ENCODE assay signal across 16 cellular contexts in the genomic region with DNA sequence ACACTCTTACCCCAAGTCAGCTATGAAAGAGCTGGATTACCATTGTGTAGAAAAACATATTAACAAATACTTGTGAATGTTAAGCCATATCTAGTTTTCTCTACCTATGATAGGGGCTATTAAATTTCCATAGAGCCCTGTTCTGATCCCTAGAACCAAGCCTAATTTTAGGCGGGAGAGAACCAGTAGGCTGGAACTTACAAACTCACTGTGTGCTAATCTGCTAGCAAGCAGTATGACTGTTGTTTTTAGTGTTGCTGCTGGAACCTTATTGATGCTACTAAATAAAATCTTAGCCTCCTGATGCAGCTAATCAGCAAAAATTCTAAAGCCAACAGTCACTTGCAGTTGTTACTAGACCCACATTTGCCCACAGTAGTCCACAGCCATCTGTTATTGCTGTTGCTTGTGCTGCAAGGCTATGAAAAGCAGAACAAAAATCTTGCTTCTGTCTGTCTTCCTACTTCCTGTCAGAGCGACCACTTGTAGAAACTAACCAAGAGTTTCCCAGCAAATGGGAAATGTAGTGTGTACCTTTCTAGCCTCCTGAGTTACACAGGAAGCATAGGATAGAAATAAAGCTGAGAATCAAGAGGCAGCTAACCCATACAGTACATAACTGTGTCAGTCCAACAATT.
DNase-seq lines count a peak whose midpoint lies in the region; ATAC-seq lines count a peak whose summit lies in the region.
"Had no signal": no experiment of that assay in that cellular context is flagged by ENCODE, and none has a peak within 500 bp of the region (broad histone marks: within the 10 kb centered on the region; RNA-seq: fewer than 3 reads in every experiment).

No MANE protein-coding gene starts in this region.

- no peaks in the 10 kb centered on the region for H3K27me3 Mint-ChIP-seq in stimulated activated naive B cell treated with anti-CD40 and anti-IgM and Interleukin-4, amounts not matched to agents 10 μg/mL and 1 μg/mL and 100 μg/mL, for 72 hours
- H3K27me3 Mint-ChIP-seq in immature natural killer cell (ENCODE audit: low read depth in 3 of 3): no peaks in the 10 kb centered on the region
- H3K27me3 Mint-ChIP-seq: activated naive CD8-positive, alpha-beta T cell treated with anti-CD3 and anti-CD28 coated beads, Interleukin-2, amount 50 U/mL, for 24 hours had no signal

- peaks cover 21 to 35% of the 10 kb centered on the region in 2 donors for H3K4me1 Mint-ChIP-seq in stimulated activated naive B cell treated with anti-CD40 and anti-IgM and Interleukin-4, amounts not matched to agents 10 μg/mL and 1 μg/mL and 100 μg/mL, for 72 hours
- H3K4me1 Mint-ChIP-seq in immature natural killer cell: peaks cover 10 to 18% of the 10 kb centered on the region in 2 donors

- H3K27ac Mint-ChIP-seq in stimulated activated naive B cell treated with anti-CD40 and anti-IgM and Interleukin-4, amounts not matched to agents 10 μg/mL and 1 μg/mL and 100 μg/mL, for 72 hours: peak overlapping the region; percentile 37
- H3K27ac Mint-ChIP-seq in immature natural killer cell: no peak overlapping the region
- H3K27ac Mint-ChIP-seq: activated naive CD8-positive, alpha-beta T cell treated with anti-CD3 and anti-CD28 coated beads, Interleukin-2, amount 50 U/mL, for 24 hours; naive thymus-derived CD4-positive, alpha-beta T cell had no signal

- H3K4me3 Mint-ChIP-seq in stimulated activated naive B cell treated with anti-CD40 and anti-IgM and Interleukin-4, amounts not matched to agents 10 μg/mL and 1 μg/mL and 100 μg/mL, for 72 hours: no peak overlapping the region
- no peak overlapping the region for H3K4me3 Mint-ChIP-seq in immature natural killer cell
- H3K4me3 Mint-ChIP-seq: activated naive CD8-positive, alpha-beta T cell treated with anti-CD3 and anti-CD28 coated beads, Interleukin-2, amount 50 U/mL, for 24 hours had no signal

- peak; percentile 69 for DNase-seq in SIG-M5 treated with dmso at 0.1 percent for 504 hours (lab: John Stamatoyannopoulos, UW; ENCODE audit: unreplicated experiment)
- no peak for DNase-seq in SIG-M5 (lab: John Stamatoyannopoulos, UW)
- peak; percentile 73 for DNase-seq in MV-4-11 (lab: John Stamatoyannopoulos, UW)
- DNase-seq in dermis blood vessel endothelial cell: peak; percentile 3
- no peak for DNase-seq in stimulated activated naive B cell treated with anti-CD40 and anti-IgM and Interleukin-4, amounts not matched to agents 10 μg/mL and 1 μg/mL and 100 μg/mL, for 72 hours
- DNase-seq in immature natural killer cell: no peak
- no peak for DNase-seq in T-helper 2 cell
- DNase-seq: activated CD4-positive, CD25-positive, alpha-beta regulatory T cell treated with anti-CD3 and anti-CD28 coated beads, Interleukin-2, amount 50 U/mL, for 72 hours; activated naive CD8-positive, alpha-beta T cell treated with anti-CD3 and anti-CD28 coated beads, Interleukin-2, amount 50 U/mL, for 24 hours; activated T-cell treated with anti-CD3 and anti-CD28 coated beads for 4 hours; head of caudate nucleus; naive thymus-derived CD4-positive, alpha-beta T cell; NCI-H446 treated with DMSO at 0.1 percent for 48 hours; testis had no signal

- H3K36me3 Mint-ChIP-seq in stimulated activated naive B cell treated with anti-CD40 and anti-IgM and Interleukin-4, amounts not matched to agents 10 μg/mL and 1 μg/mL and 100 μg/mL, for 72 hours: peaks cover 0 to 3% of the 10 kb centered on the region in 2 donors
- H3K36me3 Mint-ChIP-seq in immature natural killer cell: peaks cover 0 to 4% (median 0%) of the 10 kb centered on the region in 3 donors

- peak; percentile 39 to 47 for ATAC-seq in stimulated activated naive B cell treated with anti-CD40 and anti-IgM and Interleukin-4, amounts not matched to agents 10 μg/mL and 1 μg/mL and 100 μg/mL, for 72 hours (replicated peaks)
- no peak for ATAC-seq in GM21515 (IDR thresholded peaks at IDR 0.05; ENCODE audit: unreplicated experiment)
- ATAC-seq: A549; activated naive CD8-positive, alpha-beta T cell treated with anti-CD3 and anti-CD28 coated beads, Interleukin-2, amount 50 U/mL, for 24 hours; naive thymus-derived CD4-positive, alpha-beta T cell had no signal

- H3K9me3 Mint-ChIP-seq in stimulated activated naive B cell treated with anti-CD40 and anti-IgM and Interleukin-4, amounts not matched to agents 10 μg/mL and 1 μg/mL and 100 μg/mL, for 72 hours: peaks cover 0 to 3% of the 10 kb centered on the region in 2 donors
- H3K9me3 Mint-ChIP-seq in immature natural killer cell: peaks cover 0 to 6% (median 0%) of the 10 kb centered on the region in 6 donors
- H3K9me3 Mint-ChIP-seq: activated naive CD8-positive, alpha-beta T cell treated with anti-CD3 and anti-CD28 coated beads, Interleukin-2, amount 50 U/mL, for 24 hours had no signal

Comparison
In these comparisons a context has a peak if more than half of its experiments do, and no peak if none do; other contexts are left out.
1. DNase-seq: peak in SIG-M5 treated with dmso at 0.1 percent for 504 hours (single experiment), MV-4-11 (single experiment) and dermis blood vessel endothelial cell (single experiment); none in SIG-M5 (single experiment), stimulated activated naive B cell treated with anti-CD40 and anti-IgM and Interleukin-4, amounts not matched to agents 10 μg/mL and 1 μg/mL and 100 μg/mL, for 72 hours (single experiment), immature natural killer cell (0 of 3) and T-helper 2 cell (0 of 5).